ENCODE assay signal across 13 cellular contexts in genomic region chr3:171192176-171192854, GRCh38.
DNase-seq lines count a peak whose midpoint lies in the region; ATAC-seq and TF ChIP-seq lines count a peak whose summit lies in the region.
"Had no signal": no experiment of that assay in that cellular context is flagged by ENCODE, and none has a peak within 500 bp of the region (broad histone marks: within the 10 kb centered on the region; RNA-seq: fewer than 3 reads in every experiment).

No MANE protein-coding gene starts in this region.

- CTCF ChIA-PET in BJ (lab: Yijun Ruan, JAX), result interaction anchor here (1.0 kb wide), 1 partner anchor 374 kb away, joined by 4 read pairs; no protein-coding TSS in a partner anchor

- TF ChIP-seq CTCF in BJ (IDR thresholded peaks at IDR 0.05; ENCODE audit: insufficient read depth, low read depth, low read length) (no peak), foreskin keratinocyte (conservative IDR thresholded peaks at IDR 0.05) (no peak)

- no peaks in the 10 kb centered on the region for H3K36me3 ChIP-seq in BJ (ENCODE audit: control insufficient read depth, insufficient read depth, low read length)
- H3K36me3 ChIP-seq: ascending aorta, uterus had no signal

- peaks cover 15% of the 10 kb centered on the region for H3K4me1 ChIP-seq in foreskin keratinocyte
- H3K4me1 ChIP-seq: ascending aorta, uterus had no signal

- no peak overlapping the region for H3K4me3 ChIP-seq in BJ (ENCODE audit: low read depth, low read length)
- H3K4me3 ChIP-seq: ascending aorta, uterus had no signal

- POLR2A ChIA-PET in BJ (lab: Charles Lee), result no interaction called here

- DNase-seq in BJ (ENCODE audit: low read depth) (peak; percentile 63), HK-2 (ENCODE audit: unreplicated experiment) (peak; percentile 77), T1000 (lab: John Stamatoyannopoulos, UW) (peak; percentile 58), foreskin keratinocyte (peak; percentile 72 to 92)
- DNase-seq in activated CD4-positive, CD25-positive, alpha-beta regulatory T cell (lab: John Stamatoyannopoulos, UW), result no peak
- DNase-seq in activated naive CD4-positive, alpha-beta T cell (lab: John Stamatoyannopoulos, UW), result no peak
- no peak for DNase-seq in stimulated activated CD4-positive, alpha-beta T cell treated with anti-CD3 and anti-CD28 coated beads, Interleukin-4, amount 100 ng/mL, for 4 hours
- DNase-seq: H7, T-helper 17 cell, uterus had no signal

- ATAC-seq in foreskin keratinocyte (peak; percentile 70), GM18520 (IDR thresholded peaks at IDR 0.05; ENCODE audit: unreplicated experiment) (no peak)
- ATAC-seq: left lobe of liver, T-helper 17 cell had no signal

- H3K27ac ChIP-seq in foreskin keratinocyte, result no peak overlapping the region
- H3K27ac ChIP-seq: ascending aorta, uterus had no signal

- H3K27me3 ChIP-seq in BJ (ENCODE audit: control insufficient read depth, insufficient read depth, low read length) (no peaks in the 10 kb centered on the region), foreskin keratinocyte (no peaks in the 10 kb centered on the region)
- H3K27me3 ChIP-seq: ascending aorta, uterus had no signal

Comparison
In these comparisons a context has a peak if more than half of its experiments do, and no peak if none do; other contexts are left out.
1. DNase-seq: peak in BJ (single experiment), HK-2 (single experiment), T1000 (single experiment) and foreskin keratinocyte (2 of 2); none in activated CD4-positive, CD25-positive, alpha-beta regulatory T cell (0 of 4), activated naive CD4-positive, alpha-beta T cell (0 of 4) and stimulated activated CD4-positive, alpha-beta T cell treated with anti-CD3 and anti-CD28 coated beads, Interleukin-4, amount 100 ng/mL, for 4 hours (0 of 2).